In genomic region chr5:37654566-37654965, GRCh38 we compare ENCODE assay signal across 1 cellular context.
A peak's percentile ranks its signal among the peaks of the same experiment; 100 is the strongest.
TF ChIP-seq lines count a peak whose summit lies in the region.
"Not testable (repeated sequence)": the region's sequence is repeated elsewhere in the genome, so short reads cannot be mapped to it uniquely, and the experiment has no call there.

No MANE protein-coding gene starts in this region.

TF ChIP-seq in HepG2, 621 proteins besides CTCF, POLR2A, EP300 and RAD21 (continued from another document and continues in another):
- peak; percentile 36; the same call in 1 of the 2 replicates for TF ChIP-seq AHDC1 (CRISPR knock-in tag; IDR thresholded peaks at IDR 0.05; ENCODE audit: borderline replicate concordance)
- peak; percentile 39; the same call in 1 of the 2 replicates for TF ChIP-seq ZNF644 (CRISPR knock-in tag; IDR thresholded peaks at IDR 0.05; ENCODE audit: low read depth)
- peak; percentile 74 for TF ChIP-seq MLXIP (CRISPR knock-in tag; IDR thresholded peaks at IDR 0.05; ENCODE audit: borderline replicate concordance)
- peak; percentile 36; the same call in 1 of the 2 replicates for TF ChIP-seq ZGPAT (CRISPR knock-in tag; IDR thresholded peaks at IDR 0.05)
- 0 out of 2 replicates have a peak, but pooled peaks have one; percentile 31 for TF ChIP-seq NKX3-1 (CRISPR knock-in tag; IDR thresholded peaks at IDR 0.05)
- TF ChIP-seq ZNF710 (CRISPR knock-in tag; IDR thresholded peaks at IDR 0.05; ENCODE audit: borderline replicate concordance) = peak; percentile 68; the same call in 1 of the 2 replicates
- peak; percentile 73; the same call in 1 of the 2 replicates for TF ChIP-seq PITX1 (CRISPR knock-in tag; IDR thresholded peaks at IDR 0.05)
- 0 out of 2 replicates have a peak, but pooled peaks have one; percentile 38 for TF ChIP-seq HOMEZ (CRISPR knock-in tag; IDR thresholded peaks at IDR 0.05; ENCODE audit: low read depth)
- peak; percentile 74 for TF ChIP-seq FOXP4 (CRISPR knock-in tag; IDR thresholded peaks at IDR 0.05)
- TF ChIP-seq FOXA3 (CRISPR knock-in tag; IDR thresholded peaks at IDR 0.05) = peak; percentile 63
- TF ChIP-seq ZNF503 (CRISPR knock-in tag; IDR thresholded peaks at IDR 0.05) = peak; percentile 78; the same call in 1 of the 2 replicates
- peak; percentile 23; the same call in 1 of the 2 replicates for TF ChIP-seq FOSL2 (CRISPR knock-in tag; IDR thresholded peaks at IDR 0.05)
- peak; percentile 32; the same call in 1 of the 2 replicates for TF ChIP-seq DMAP1 (CRISPR knock-in tag; IDR thresholded peaks at IDR 0.05)
- TF ChIP-seq ARNTL (CRISPR knock-in tag; IDR thresholded peaks at IDR 0.05) = peak; percentile 80
- not testable (repeated sequence) for TF ChIP-seq FOXP1 (IDR thresholded peaks at IDR 0.05); CREM (CRISPR knock-in tag; IDR thresholded peaks at IDR 0.05)
- peak; percentile 65; the same call in 1 of the 2 replicates for TF ChIP-seq FOXP1 (CRISPR knock-in tag; IDR thresholded peaks at IDR 0.05)
- peak; percentile 66; the same call in 1 of the 2 replicates for TF ChIP-seq ZNF609 (CRISPR knock-in tag; IDR thresholded peaks at IDR 0.05; ENCODE audit: borderline replicate concordance)
- TF ChIP-seq POGZ (CRISPR knock-in tag; IDR thresholded peaks at IDR 0.05) = peak; percentile 67
- peak; percentile 63; the same call in 1 of the 2 replicates for TF ChIP-seq CREM (IDR thresholded peaks at IDR 0.05)
- TF ChIP-seq TCF7 (IDR thresholded peaks at IDR 0.05; ENCODE audit: low read depth) = peak; percentile 78
